Comparison of ENCODE assay signal across 23 cellular contexts in genomic region chr10:92183199-92183598, GRCh38.
"Had no signal": no experiment of that assay in that cellular context is flagged by ENCODE, and none has a peak within 500 bp of the region (broad histone marks: within the 10 kb centered on the region; RNA-seq: fewer than 3 reads in every experiment).

No MANE protein-coding gene starts in this region.

- H2AFZ ChIP-seq: hepatocyte had no signal

- ATAC-seq: effector memory CD8-positive, alpha-beta T cell; foreskin keratinocyte; gastrocnemius medialis; heart left ventricle; left cardiac atrium; left lung; left ventricle myocardium superior; lower lobe of right lung; mucosa of descending colon; naive thymus-derived CD8-positive, alpha-beta T cell had no signal

- H3K36me3 ChIP-seq: colonic mucosa, gastrocnemius medialis, left lung had no signal

- H3K4me2 ChIP-seq: hepatocyte had no signal

- DNase-seq: colonic mucosa; cortex of kidney; effector CD8-positive, alpha-beta T cell; effector memory CD8-positive, alpha-beta T cell; endodermal cell; foreskin keratinocyte; gastrocnemius medialis; glutamatergic neuron; heart left ventricle; hypothalamus; immature natural killer cell; left cardiac atrium; left lung; left ventricle myocardium superior; lower lobe of right lung; mesenchymal stem cell; mucosa of descending colon; naive B cell; naive thymus-derived CD8-positive, alpha-beta T cell had no signal

- H3K4me3 ChIP-seq: colonic mucosa, esophagus muscularis mucosa, gastrocnemius medialis, heart left ventricle, hepatocyte, left lung, lower lobe of right lung, mucosa of descending colon had no signal

- H3K9me3 ChIP-seq: colonic mucosa, esophagus muscularis mucosa, gastrocnemius medialis, heart left ventricle, left lung, lower lobe of right lung, mucosa of descending colon had no signal

- H3K27me3 ChIP-seq: colonic mucosa, esophagus muscularis mucosa, foreskin keratinocyte, gastrocnemius medialis, heart left ventricle, hepatocyte, left lung had no signal

- FAIRE-seq: endothelial cell of umbilical vein, keratinocyte had no signal

- H3K4me1 ChIP-seq: colonic mucosa, foreskin keratinocyte, left lung, lower lobe of right lung had no signal

- H3K79me2 ChIP-seq: hepatocyte had no signal

- H3K27ac ChIP-seq: colonic mucosa, esophagus muscularis mucosa, foreskin keratinocyte, heart left ventricle, hepatocyte, left lung, lower lobe of right lung had no signal
